Comparison of ENCODE assay signal across 1 cellular context in the genomic region with DNA sequence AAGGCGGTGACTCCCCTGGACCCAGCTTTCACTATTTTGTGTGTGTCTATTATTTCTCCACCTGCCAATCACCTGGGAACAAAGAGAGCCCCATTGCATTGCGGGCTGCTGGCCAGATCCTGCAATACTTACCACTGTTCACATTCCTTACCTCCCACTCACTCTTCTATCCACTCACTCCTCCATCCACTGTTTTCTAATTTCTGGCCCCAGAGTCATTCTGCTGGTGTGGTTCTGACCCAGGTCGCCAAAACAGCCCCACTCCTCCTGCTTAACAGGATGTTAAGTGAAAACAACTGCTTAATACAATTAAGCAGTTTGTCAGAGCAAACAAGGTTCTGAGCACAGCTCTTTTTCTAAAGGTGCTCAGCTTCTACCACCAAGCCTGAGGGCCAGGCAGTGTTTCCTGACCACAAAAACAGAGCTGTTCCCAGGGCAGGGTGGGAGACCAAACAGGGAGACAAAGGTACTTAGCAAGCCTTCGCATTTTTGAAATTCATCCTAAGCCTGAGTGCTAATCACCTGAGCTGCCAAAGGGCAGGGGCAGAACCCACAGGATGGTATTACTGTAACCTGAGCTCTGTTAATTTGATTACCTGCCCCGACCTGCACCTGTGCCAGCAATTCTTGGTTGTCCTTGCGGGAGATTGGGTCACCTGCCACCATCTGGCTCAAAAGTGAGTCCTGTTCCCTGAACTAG.
TF ChIP-seq lines count a peak whose summit lies in the region.

No MANE protein-coding gene starts in this region.

TF ChIP-seq in IMR-90, 13 proteins besides CTCF, POLR2A, EP300 and RAD21:
- TF ChIP-seq, protein P1, sequence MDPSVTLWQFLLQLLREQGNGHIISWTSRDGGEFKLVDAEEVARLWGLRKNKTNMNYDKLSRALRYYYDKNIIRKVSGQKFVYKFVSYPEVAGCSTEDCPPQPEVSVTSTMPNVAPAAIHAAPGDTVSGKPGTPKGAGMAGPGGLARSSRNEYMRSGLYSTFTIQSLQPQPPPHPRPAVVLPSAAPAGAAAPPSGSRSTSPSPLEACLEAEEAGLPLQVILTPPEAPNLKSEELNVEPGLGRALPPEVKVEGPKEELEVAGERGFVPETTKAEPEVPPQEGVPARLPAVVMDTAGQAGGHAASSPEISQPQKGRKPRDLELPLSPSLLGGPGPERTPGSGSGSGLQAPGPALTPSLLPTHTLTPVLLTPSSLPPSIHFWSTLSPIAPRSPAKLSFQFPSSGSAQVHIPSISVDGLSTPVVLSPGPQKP (IDR thresholded peaks at IDR 0.05; ENCODE audit: borderline replicate concordance, low read depth, low read length) = no peak
- no peak for TF ChIP-seq NFE2L2 (IDR thresholded peaks at IDR 0.05; ENCODE audit: low read depth, low read length)
- TF ChIP-seq CHD1 (IDR thresholded peaks at IDR 0.05; ENCODE audit: low read depth, low read length) = no peak
- TF ChIP-seq MAZ (IDR thresholded peaks at IDR 0.05; ENCODE audit: borderline replicate concordance, low read depth, low read length) = no peak
- no peak for TF ChIP-seq SMC3 (IDR thresholded peaks at IDR 0.05; ENCODE audit: low read depth, low read length)
